In genomic region chr6:45367999-45368398, GRCh38 we compare ENCODE assay signal across 8 cellular contexts. TPM values are rescaled to one million over a fixed set of nuclear protein-coding genes. Genes with fewer than 3 reads are reported as not detected.
"Had no signal": no experiment of that assay in that cellular context is flagged by ENCODE, and none has a peak within 500 bp of the region (broad histone marks: within the 10 kb centered on the region; RNA-seq: fewer than 3 reads in every experiment).

No MANE protein-coding gene starts in this region.

- H3K36me3 ChIP-seq: HAP-1 had no signal

- H3K27ac ChIP-seq: HL-60 had no signal

- H3K4me3 ChIP-seq: HAP-1 had no signal

- H3K4me3 Mint-ChIP-seq: HFFc6, IgD-negative memory B cell had no signal

- H3K4me1 ChIP-seq: HAP-1 had no signal

- H3K27ac Mint-ChIP-seq: HFFc6, IgD-negative memory B cell had no signal

- DNase-seq: GOT3, H7, HFFc6, KBM-7 had no signal

- H3K9me3 ChIP-seq: HAP-1 had no signal

- H3K9me3 Mint-ChIP-seq: HFFc6, IgD-negative memory B cell had no signal

- H3K27me3 Mint-ChIP-seq: IgD-negative memory B cell had no signal

RNA-seq across cellular contexts. Expression of gene RUNX2, which starts 39.9 kb away (rescaled TPM):
- total RNA-seq: HepG2 had no signal
- polyA plus RNA-seq: HepG2 had no signal
